Comparison of ENCODE assay signal across 16 cellular contexts in genomic region chr3:13266651-13267347, GRCh38.
DNase-seq lines count a peak whose midpoint lies in the region; ATAC-seq and TF ChIP-seq lines count a peak whose summit lies in the region.
"Had no signal": no experiment of that assay in that cellular context is flagged by ENCODE, and none has a peak within 500 bp of the region (broad histone marks: within the 10 kb centered on the region; RNA-seq: fewer than 3 reads in every experiment).

No MANE protein-coding gene starts in this region.

- H3K36me3 ChIP-seq in BLaER1 treated with 17β-estradiol and CSF1 and Interleukin-3, amounts not matched to agents 10 nM and 100 nM: no peaks in the 10 kb centered on the region
- H3K36me3 ChIP-seq in lower lobe of right lung (no peaks in the 10 kb centered on the region), upper lobe of right lung (no peaks in the 10 kb centered on the region)
- H3K36me3 ChIP-seq: BE2C had no signal

- H3K27me3 ChIP-seq in BLaER1 treated with 17β-estradiol and CSF1 and Interleukin-3, amounts not matched to agents 10 nM and 100 nM: peaks cover 0 to 11% (median 0%) of the 10 kb centered on the region in 11 experiments; a peak in 2 of 22 replicates
- H3K27me3 ChIP-seq in lower lobe of right lung (ENCODE audit: low read depth) (peaks cover 3% of the 10 kb centered on the region), upper lobe of right lung (no peaks in the 10 kb centered on the region)
- H3K27me3 ChIP-seq: BE2C had no signal

- H3K27ac ChIP-seq in BLaER1 treated with 17β-estradiol and CSF1 and Interleukin-3, amounts not matched to agents 10 nM and 100 nM: peak overlapping the region in 2 of 11 experiments; percentile 17 to 24; a peak in 2 of 22 replicates
- H3K27ac ChIP-seq in angular gyrus (ENCODE audit: low read depth, low read length): peak overlapping the region; percentile 20
- no peak overlapping the region for H3K27ac ChIP-seq in lower lobe of right lung
- no peak overlapping the region for H3K27ac ChIP-seq in upper lobe of right lung
- H3K27ac ChIP-seq in coronary artery: no peak overlapping the region
- H3K27ac ChIP-seq: HL-60 had no signal

- ATAC-seq in lower lobe of right lung (no peak), upper lobe of right lung (no peak)
- ATAC-seq: GM23338 had no signal

- peaks cover 8 to 24% (median 14%) of the 10 kb centered on the region in 11 experiments for H3K9me3 ChIP-seq in BLaER1 treated with 17β-estradiol and CSF1 and Interleukin-3, amounts not matched to agents 10 nM and 100 nM (replicated peaks in 1 of 11)
- peaks cover 8% of the 10 kb centered on the region for H3K9me3 ChIP-seq in lower lobe of right lung
- H3K9me3 ChIP-seq in upper lobe of right lung: peaks cover 7% of the 10 kb centered on the region
- H3K9me3 ChIP-seq: BE2C had no signal

- TF ChIP-seq CTCF in lower lobe of right lung (IDR thresholded peaks at IDR 0.05): no peak
- no peak for TF ChIP-seq CTCF in upper lobe of right lung (IDR thresholded peaks at IDR 0.05)
- no peak for TF ChIP-seq CTCF in coronary artery (IDR thresholded peaks at IDR 0.05)

- DNase-seq in lower lobe of right lung: peak; percentile 24
- peak; percentile 9 for DNase-seq in upper lobe of right lung
- no peak for DNase-seq in SW480 (ENCODE audit: low spot score)
- no peak for DNase-seq in coronary artery (ENCODE audit: low spot score)
- no peak for DNase-seq in stimulated activated CD4-positive, alpha-beta T cell treated with anti-CD3 and anti-CD28 coated beads, Interleukin-1b, Interleukin-23, amount 100 ng/mL, for 48 hours
- DNase-seq: ACHN; BE2C; CD4-positive, alpha-beta memory T cell; DMS153; DMS79 treated with DMSO at 0.1 percent for 48 hours; GF-D8; HCEC 1CT had no signal

- peaks cover 29 to 84% (median 79%) of the 10 kb centered on the region in 10 experiments for H3K4me1 ChIP-seq in BLaER1 treated with 17β-estradiol and CSF1 and Interleukin-3, amounts not matched to agents 10 nM and 100 nM
- H3K4me1 ChIP-seq in lower lobe of right lung (no peaks in the 10 kb centered on the region), upper lobe of right lung (no peaks in the 10 kb centered on the region)
- H3K4me1 ChIP-seq: BE2C had no signal

- H3K9ac ChIP-seq in BLaER1 treated with 17β-estradiol and CSF1 and Interleukin-3, amounts not matched to agents 10 nM and 100 nM: peak overlapping the region in 5 of 11 experiments; percentile 2 to 51 (median 6); a peak in 4 of 22 replicates

- H3K4me2 ChIP-seq in BLaER1 treated with 17β-estradiol and CSF1 and Interleukin-3, amounts not matched to agents 10 nM and 100 nM: peak overlapping the region; percentile 42 to 84 (median 72)
- H3K4me2 ChIP-seq: GM23338 had no signal

- intact Hi-C loops in lower lobe of right lung (cut with DNase I) (no loop called here), upper lobe of right lung (cut with DNase I) (no loop called here)

- no peak overlapping the region for H3K4me3 ChIP-seq in BLaER1 treated with 17β-estradiol and CSF1 and Interleukin-3, amounts not matched to agents 10 nM and 100 nM
- H3K4me3 ChIP-seq in lower lobe of right lung: no peak overlapping the region
- no peak overlapping the region for H3K4me3 ChIP-seq in upper lobe of right lung
- H3K4me3 ChIP-seq in coronary artery: no peak overlapping the region
- H3K4me3 ChIP-seq: GM23338 had no signal

- H4K20me1 ChIP-seq in BLaER1 treated with 17β-estradiol and CSF1 and Interleukin-3, amounts not matched to agents 10 nM and 100 nM: peaks cover 0 to 21% (median 0%) of the 10 kb centered on the region in 11 experiments; a peak in 2 of 22 replicates

Comparison
In these comparisons a context has a peak if more than half of its experiments do, and no peak if none do; other contexts are left out.
1. DNase-seq: peak in lower lobe of right lung (single experiment) and upper lobe of right lung (single experiment); none in SW480 (single experiment), coronary artery (single experiment) and stimulated activated CD4-positive, alpha-beta T cell treated with anti-CD3 and anti-CD28 coated beads, Interleukin-1b, Interleukin-23, amount 100 ng/mL, for 48 hours (single experiment).